ENCODE assay signal across 14 cellular contexts in the genomic region with DNA sequence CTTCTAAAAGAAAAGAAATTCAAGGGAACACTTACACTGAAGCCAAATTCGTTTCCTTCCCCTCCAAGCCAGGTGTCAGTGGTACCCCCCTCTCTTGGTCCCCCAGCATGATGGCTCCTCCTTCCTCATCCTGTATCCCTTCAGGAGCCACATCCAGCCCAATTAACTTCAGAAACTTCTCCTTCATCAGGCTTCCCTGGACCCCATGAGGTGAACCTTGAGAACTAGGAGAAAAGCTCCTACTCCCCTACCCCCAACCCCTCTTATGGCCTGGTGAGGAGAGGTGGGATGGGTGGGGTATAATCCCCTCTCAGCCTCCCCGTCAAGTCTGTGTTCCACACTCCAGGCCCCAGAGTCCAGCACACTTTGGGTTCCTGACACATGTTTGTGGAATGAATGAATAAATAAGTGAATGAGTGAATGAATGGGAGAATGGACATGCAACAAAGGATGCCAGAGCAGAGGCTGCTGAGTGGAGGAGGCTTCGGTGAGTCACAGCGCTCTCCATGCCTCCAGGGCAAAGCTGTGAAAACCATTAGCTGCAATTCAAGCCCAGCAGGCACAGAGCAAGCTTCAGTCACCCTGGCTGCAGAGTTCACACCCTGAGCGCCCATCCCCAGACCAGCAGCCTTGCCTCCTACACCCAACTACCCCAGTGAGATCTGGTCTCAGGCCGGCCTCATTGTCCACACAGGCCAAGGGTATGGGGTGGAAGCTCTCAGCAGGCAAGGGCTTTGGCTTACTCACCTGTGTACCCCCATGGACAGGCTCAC. TPM values are rescaled to one million over a fixed set of nuclear protein-coding genes. Genes with fewer than 3 reads are reported as not detected.
DNase-seq lines count a peak whose midpoint lies in the region; ATAC-seq and TF ChIP-seq lines count a peak whose summit lies in the region.
"Had no signal": no experiment of that assay in that cellular context is flagged by ENCODE, and none has a peak within 500 bp of the region (broad histone marks: within the 10 kb centered on the region; RNA-seq: fewer than 3 reads in every experiment).

No MANE protein-coding gene starts in this region.

- H3K27ac Mint-ChIP-seq in osteocyte (ENCODE audit: unreplicated experiment): no peak overlapping the region
- H3K27ac Mint-ChIP-seq: activated CD8-positive, alpha-beta memory T cell treated with anti-CD3 and anti-CD28 coated beads, Interleukin-2, amount 10 ng/mL, durations not matched to agents 7 days and 5 days; activated naive CD8-positive, alpha-beta T cell had no signal

- H3K9me3 Mint-ChIP-seq in osteocyte (ENCODE audit: unreplicated experiment): no peaks in the 10 kb centered on the region

- ATAC-seq in GM19452 (IDR thresholded peaks at IDR 0.05; ENCODE audit: unreplicated experiment) (no peak), GM19351 (IDR thresholded peaks at IDR 0.05; ENCODE audit: unreplicated experiment) (no peak), GM18505 (IDR thresholded peaks at IDR 0.05; ENCODE audit: unreplicated experiment) (no peak)
- ATAC-seq: activated CD8-positive, alpha-beta memory T cell treated with anti-CD3 and anti-CD28 coated beads, Interleukin-2, amount 10 ng/mL, durations not matched to agents 7 days and 5 days; mucosa of descending colon had no signal

- DNase-seq in GM03348 (ENCODE audit: low spot score) (peak; percentile 31), NCI-H226 (peak; percentile 67), dedifferentiated amniotic fluid mesenchymal stem cell (ENCODE audit: extremely low spot score) (peak; percentile 73), osteocyte (ENCODE audit: extremely low spot score, unreplicated experiment) (peak; percentile 53), NCI-H1436 (lab: John Stamatoyannopoulos, UW) (no peak)
- DNase-seq: activated CD8-positive, alpha-beta memory T cell treated with anti-CD3 and anti-CD28 coated beads, Interleukin-2, amount 10 ng/mL, durations not matched to agents 7 days and 5 days; DND-41; mucosa of descending colon; NCI-H1048; SHP77 had no signal

- H3K4me3 Mint-ChIP-seq in osteocyte (ENCODE audit: unreplicated experiment): no peak overlapping the region
- H3K4me3 Mint-ChIP-seq: activated CD8-positive, alpha-beta memory T cell treated with anti-CD3 and anti-CD28 coated beads, Interleukin-2, amount 10 ng/mL, durations not matched to agents 7 days and 5 days; activated naive CD8-positive, alpha-beta T cell had no signal

- no peak for TF ChIP-seq CTCF in osteocyte (IDR thresholded peaks at IDR 0.05)

- peaks cover 36% of the 10 kb centered on the region for H3K27me3 Mint-ChIP-seq in osteocyte (ENCODE audit: unreplicated experiment)

- H3K36me3 Mint-ChIP-seq in osteocyte (ENCODE audit: unreplicated experiment): no peaks in the 10 kb centered on the region
- H3K36me3 Mint-ChIP-seq: activated CD8-positive, alpha-beta memory T cell treated with anti-CD3 and anti-CD28 coated beads, Interleukin-2, amount 10 ng/mL, durations not matched to agents 7 days and 5 days; activated naive CD8-positive, alpha-beta T cell had no signal

- H3K4me1 Mint-ChIP-seq in osteocyte (ENCODE audit: unreplicated experiment): no peaks in the 10 kb centered on the region

- no peak for TF ChIP-seq POLR2A in GM18505 (IDR thresholded peaks at IDR 0.05; ENCODE audit: borderline replicate concordance, extremely low read depth, insufficient read depth, insufficient read length)

RNA-seq across cellular contexts. Expression of gene BATF3, which starts 43.8 kb away (rescaled TPM):
- 0.56 and 0.71 TPM in 2 replicates for total RNA-seq in osteocyte

RNA-seq across cellular contexts. Expression of gene ATF3, which starts 47.3 kb away (rescaled TPM):
- total RNA-seq in osteocyte: 18.7 and 45.3 TPM in 2 replicates
